8 cellular contexts compared by ENCODE assay signal in genomic region chr11:134036484-134037092, GRCh38. TPM values are rescaled to one million over a fixed set of nuclear protein-coding genes. Genes with fewer than 3 reads are reported as not detected.
DNase-seq lines count a peak whose midpoint lies in the region; ATAC-seq, FAIRE-seq and TF ChIP-seq lines count a peak whose summit lies in the region.

No MANE protein-coding gene starts in this region.

- peak overlapping the region; percentile 71 to 90 for H3K4me3 Mint-ChIP-seq in H9
- peak overlapping the region; percentile 92 for H3K4me3 Mint-ChIP-seq in activated T-cell treated with anti-CD3 and anti-CD28 coated beads, Interleukin-2, amount 50 U/mL, for 72 hours

- no peak overlapping the region for H3K56ac ChIP-seq in H9 (ENCODE audit: insufficient read length, low read depth, low read length)

- no peak overlapping the region for H3K23ac ChIP-seq in H9 (ENCODE audit: insufficient read length, low read depth, low read length)

- WGBS in H9 (ENCODE audit: extremely low coverage, insufficient read length, low lambda C conversion rate): no CpG with 5 or more reads among the region's 37 CpGs
- WGBS in small intestine, 3 donors: 12 to 32% (median 31%) methylated on average over 34 to 37 of the region's 37 CpGs

- H3K4me2 ChIP-seq in H9 (ENCODE audit: insufficient read depth, insufficient read length, low read length): peak overlapping the region; percentile 51

- DNase-seq in H9 (peak; percentile 62), hepatic stellate cell (ENCODE audit: low spot score) (peak; percentile 28), small intestine (no peak), NCI-H2171 treated with DMSO at 0.1 percent for 48 hours (lab: John Stamatoyannopoulos, UW) (no peak), KG1 (lab: John Stamatoyannopoulos, UW) (no peak), NCI-H748 (lab: John Stamatoyannopoulos, UW; ENCODE audit: unreplicated experiment) (no peak), mucosa of gallbladder (ENCODE audit: low spot score) (no peak)
- peak; percentile 10 to 19 for DNase-seq in activated T-cell treated with anti-CD3 and anti-CD28 coated beads, Interleukin-2, amount 50 U/mL, for 72 hours

- peak overlapping the region in 2 of 3 experiments; percentile 39 to 93; a peak in 3 of 7 replicates for H3K27ac Mint-ChIP-seq in H9
- H3K27ac Mint-ChIP-seq in activated T-cell treated with anti-CD3 and anti-CD28 coated beads, Interleukin-2, amount 50 U/mL, for 72 hours: peak overlapping the region; percentile 91

- peaks cover 19% of the 10 kb centered on the region for H3K27me3 Mint-ChIP-seq in H9 (ENCODE audit: low read depth)
- peaks cover 8% of the 10 kb centered on the region for H3K27me3 Mint-ChIP-seq in activated T-cell treated with anti-CD3 and anti-CD28 coated beads, Interleukin-2, amount 50 U/mL, for 72 hours (ENCODE audit: low read depth)

- peaks cover 34 to 58% of the 10 kb centered on the region in 2 experiments for H3K4me1 Mint-ChIP-seq in H9
- peaks cover 57% of the 10 kb centered on the region for H3K4me1 Mint-ChIP-seq in activated T-cell treated with anti-CD3 and anti-CD28 coated beads, Interleukin-2, amount 50 U/mL, for 72 hours (ENCODE audit: low read depth)

- no peak overlapping the region for H4K91ac ChIP-seq in H9 (ENCODE audit: insufficient read length, low read depth, low read length)

- H3K36me3 Mint-ChIP-seq in H9 (ENCODE audit: insufficient read depth in 1 of 3, low read depth in 3 of 3): peaks cover 0 to 6% (median 2%) of the 10 kb centered on the region in 3 experiments; a peak in 5 of 7 replicates
- H3K36me3 Mint-ChIP-seq in activated T-cell treated with anti-CD3 and anti-CD28 coated beads, Interleukin-2, amount 50 U/mL, for 72 hours (ENCODE audit: insufficient read depth in 2 of 2): peaks cover 2% of the 10 kb centered on the region in 2 donors

- H3K9me3 Mint-ChIP-seq in H9: no peaks in the 10 kb centered on the region
- H3K9me3 Mint-ChIP-seq in activated T-cell treated with anti-CD3 and anti-CD28 coated beads, Interleukin-2, amount 50 U/mL, for 72 hours: no peaks in the 10 kb centered on the region

- H3K79me1 ChIP-seq in H9 (ENCODE audit: insufficient read depth, low read depth, low read length, poor library complexity, severe bottlenecking): no peaks in the 10 kb centered on the region

- H3K9me3 ChIP-seq in H9 (ENCODE audit: control insufficient read depth, low read depth, low read length) (no peaks in the 10 kb centered on the region), small intestine (ENCODE audit: control insufficient read depth, low read depth) (no peaks in the 10 kb centered on the region)

- H3T11ph ChIP-seq in H9 (ENCODE audit: low read length): no peak overlapping the region

- peak; percentile 26 to 27 for ATAC-seq in activated T-cell treated with anti-CD3 and anti-CD28 coated beads, Interleukin-2, amount 50 U/mL, for 72 hours (replicated peaks in 1 of 2)

- no peak overlapping the region for H3K9ac ChIP-seq in H9 (ENCODE audit: extremely low read depth, insufficient read length, low read length)

- H3K23me2 ChIP-seq in H9 (ENCODE audit: insufficient read length, low read depth, low read length, poor library complexity, severe bottlenecking): peaks cover 10% of the 10 kb centered on the region

- no peaks in the 10 kb centered on the region for H3K36me3 ChIP-seq in small intestine (ENCODE audit: control insufficient read depth in 2 of 2, insufficient read depth in 2 of 2, low read length in 2 of 2)

- no peak for FAIRE-seq in small intestine (lab: Jason Lieb, UNC)

- H4K20me1 ChIP-seq in H9 (ENCODE audit: control insufficient read depth, insufficient read depth, insufficient read length): no peaks in the 10 kb centered on the region

- no peak for TF ChIP-seq CTCF in H9 (conservative IDR thresholded peaks at IDR 0.05)

- H2AFZ ChIP-seq in H9 (ENCODE audit: low read length): no peak overlapping the region

- H3K27me3 ChIP-seq in H9 (ENCODE audit: insufficient read depth, low read length): no peaks in the 10 kb centered on the region
- no peaks in the 10 kb centered on the region for H3K27me3 ChIP-seq in small intestine (ENCODE audit: control insufficient read depth in 2 of 2, insufficient read depth in 2 of 2, low read length in 2 of 2)

- no peak overlapping the region for H3K4ac ChIP-seq in H9 (ENCODE audit: low read depth, low read length)

- H2BK15ac ChIP-seq in H9 (ENCODE audit: low read depth, low read length): no peak overlapping the region

- no peak overlapping the region for H2BK5ac ChIP-seq in H9 (ENCODE audit: insufficient read length, low read length)

- no peak overlapping the region for H3K18ac ChIP-seq in H9 (ENCODE audit: insufficient read length, low read depth, low read length)

- no peak overlapping the region for H3K14ac ChIP-seq in H9 (ENCODE audit: insufficient read depth, low read length)

- H3K4me3 ChIP-seq in small intestine (ENCODE audit: low read depth in 1 of 2, low read length in 2 of 2): peak overlapping the region; percentile 41 to 49

- no peak overlapping the region for H2AK5ac ChIP-seq in H9 (ENCODE audit: insufficient read length, low read length)

- H2BK12ac ChIP-seq in H9 (ENCODE audit: insufficient read length, low read depth, low read length): no peak overlapping the region

- no peak overlapping the region for H2BK120ac ChIP-seq in H9 (ENCODE audit: low read depth, low read length, poor library complexity, severe bottlenecking)

- H3K4me1 ChIP-seq in H9 (ENCODE audit: insufficient read depth, low read length): peaks cover 5% of the 10 kb centered on the region; the same call in 1 of the 2 replicates
- H3K4me1 ChIP-seq in small intestine (ENCODE audit: control insufficient read depth in 2 of 2, insufficient read depth in 1 of 2, low read depth in 1 of 2, low read length in 1 of 2): peaks cover 0 to 5% of the 10 kb centered on the region in 2 donors

- H3K79me2 ChIP-seq in H9 (ENCODE audit: insufficient read depth, low read length): no peaks in the 10 kb centered on the region

- H3K27ac ChIP-seq in H9 (ENCODE audit: insufficient read length, low read depth, low read length): no peak overlapping the region
- H3K27ac ChIP-seq in small intestine (ENCODE audit: low read depth in 1 of 2, low read length in 1 of 2): peak overlapping the region in 1 of 2 donors; percentile 77

- no peak overlapping the region for H2BK20ac ChIP-seq in H9 (ENCODE audit: low read depth, low read length, poor library complexity, severe bottlenecking)

- no peak overlapping the region for H4K5ac ChIP-seq in H9 (ENCODE audit: insufficient read length, low read depth, low read length)

- no peak overlapping the region for H4K8ac ChIP-seq in H9 (replicated peaks; ENCODE audit: insufficient read length, low read depth, low read length)

RNA-seq across cellular contexts. Expression of gene JAM3, which starts 32.3 kb away (rescaled TPM):
- total RNA-seq in H9 (2021) (30.0 and 36.5 TPM in 2 replicates), mucosa of gallbladder (50.3 TPM)
- 1 to 10 TPM; 7.8 to 8.5 TPM for total RNA-seq in activated T-cell treated with anti-CD3 and anti-CD28 coated beads, Interleukin-2, amount 50 U/mL, for 72 hours
- polyA plus RNA-seq in small intestine: 1 to 10 TPM in 2 of 3 donors, under 1 TPM in 1; 0.67 to 7.6 (median 1.4) TPM

Comparison
In these comparisons a context has a peak if more than half of its experiments do, and no peak if none do; other contexts are left out.
1. DNase-seq: peak in H9 (single experiment), activated T-cell treated with anti-CD3 and anti-CD28 coated beads, Interleukin-2, amount 50 U/mL, for 72 hours (2 of 2) and hepatic stellate cell (single experiment); none in small intestine (single experiment), NCI-H2171 treated with DMSO at 0.1 percent for 48 hours (single experiment), KG1 (single experiment), NCI-H748 (single experiment) and mucosa of gallbladder (single experiment).